ENCODE assay signal across 8 cellular contexts in the genomic region with DNA sequence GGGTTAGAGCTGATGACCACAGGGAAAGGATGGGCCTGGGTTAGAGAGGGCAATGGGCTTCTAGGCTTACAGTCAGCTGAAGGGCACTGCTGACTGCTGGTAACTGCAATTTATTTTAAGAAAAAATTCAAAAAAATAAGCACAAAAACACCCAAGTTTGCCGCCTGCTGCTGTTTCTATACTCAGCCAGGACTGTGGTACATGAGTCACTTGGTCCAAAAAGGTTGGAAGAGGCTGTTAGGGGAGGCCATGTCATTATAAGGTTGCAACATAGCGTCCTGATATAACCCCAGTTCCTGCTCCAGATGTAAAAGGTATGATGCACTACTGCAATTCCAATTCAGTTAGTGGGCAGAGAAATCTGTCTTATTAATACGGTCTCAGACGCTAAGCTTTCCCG.
DNase-seq lines count a peak whose midpoint lies in the region; ATAC-seq, FAIRE-seq and TF ChIP-seq lines count a peak whose summit lies in the region.

No MANE protein-coding gene starts in this region.

- peaks cover 39% of the 10 kb centered on the region for H3K4me1 Mint-ChIP-seq in endothelial cell (ENCODE audit: unreplicated experiment)

- H3K36me3 Mint-ChIP-seq in endothelial cell (ENCODE audit: low read depth, unreplicated experiment) = peaks cover 70% of the 10 kb centered on the region

- H3K4me3 Mint-ChIP-seq in endothelial cell (ENCODE audit: unreplicated experiment) = peak overlapping the region; percentile 47

- TF ChIP-seq CTCF in endothelial cell (IDR thresholded peaks at IDR 0.05; ENCODE audit: unreplicated experiment) = no peak

- FAIRE-seq in RCC 7860 (lab: Jason Lieb, UNC) = no peak

- no peaks in the 10 kb centered on the region for H3K9me3 Mint-ChIP-seq in endothelial cell (ENCODE audit: unreplicated experiment)

- ATAC-seq in GM21515 (IDR thresholded peaks at IDR 0.05; ENCODE audit: unreplicated experiment) = no peak

- H3K27me3 Mint-ChIP-seq in endothelial cell (ENCODE audit: unreplicated experiment) = no peaks in the 10 kb centered on the region

- DNase-seq in GM03348 (ENCODE audit: low spot score) (peak; percentile 80), RCC 7860 (ENCODE audit: low spot score) (peak; percentile 31), endothelial cell (ENCODE audit: low spot score) (no peak), renal cortical epithelial cell (ENCODE audit: low read depth) (peak; percentile 90), HT-29 (ENCODE audit: low spot score) (no peak), NCI-H1092 treated with DMSO at 0.1 percent for 48 hours (lab: John Stamatoyannopoulos, UW) (no peak), ureter (ENCODE audit: low spot score) (no peak)

- no peak overlapping the region for H3K27ac Mint-ChIP-seq in endothelial cell (ENCODE audit: unreplicated experiment)

Comparison
In these comparisons a context has a peak if more than half of its experiments do, and no peak if none do; other contexts are left out.
1. DNase-seq: peak in GM03348 (single experiment), RCC 7860 (single experiment) and renal cortical epithelial cell (single experiment); none in endothelial cell (single experiment), HT-29 (single experiment), NCI-H1092 treated with DMSO at 0.1 percent for 48 hours (single experiment) and ureter (single experiment).